ENCODE assay signal across 8 cellular contexts in genomic region chr10:32378371-32379301, GRCh38. TPM values are rescaled to one million over a fixed set of nuclear protein-coding genes. Genes with fewer than 3 reads are reported as not detected.
DNase-seq lines count a peak whose midpoint lies in the region; ATAC-seq, FAIRE-seq and TF ChIP-seq lines count a peak whose summit lies in the region.

No MANE protein-coding gene starts in this region.

- H3K9me3 ChIP-seq in astrocyte (ENCODE audit: insufficient read depth, low read depth, low read length) (no peaks in the 10 kb centered on the region), vagina (no peaks in the 10 kb centered on the region)

- H2AFZ ChIP-seq in astrocyte (ENCODE audit: low read depth, low read length): peak overlapping the region; percentile 65

- H3K36me3 ChIP-seq in astrocyte (ENCODE audit: insufficient read depth, low read length) (no peaks in the 10 kb centered on the region), vagina (no peaks in the 10 kb centered on the region)

- H3K9ac ChIP-seq in astrocyte (ENCODE audit: low read length): peak overlapping the region; percentile 97

- peaks cover 6% of the 10 kb centered on the region for H4K20me1 ChIP-seq in astrocyte (ENCODE audit: insufficient read depth, low read length)

- no peak for TF ChIP-seq CTCF in astrocyte (IDR thresholded peaks at IDR 0.05; ENCODE audit: insufficient read depth, low read depth, low read length)
- no peak for TF ChIP-seq CTCF in vagina (IDR thresholded peaks at IDR 0.05)

- H3K27ac ChIP-seq in astrocyte (ENCODE audit: low read depth, low read length) (peak overlapping the region; percentile 88), vagina (peak overlapping the region; percentile 84)

- peaks cover 3% of the 10 kb centered on the region for H3K36me3 Mint-ChIP-seq in astrocyte (ENCODE audit: low read depth, unreplicated experiment)

- H3K79me2 ChIP-seq in astrocyte (ENCODE audit: insufficient read depth, low read length): peaks cover 50% of the 10 kb centered on the region

- H3K4me3 Mint-ChIP-seq in astrocyte (ENCODE audit: unreplicated experiment): no peak overlapping the region

- H3K4me3 ChIP-seq in astrocyte (ENCODE audit: insufficient read depth, low read depth, low read length) (peak overlapping the region; percentile 98), vagina (peak overlapping the region; percentile 60 to 72)

- H3K27me3 Mint-ChIP-seq in astrocyte (ENCODE audit: low read depth, unreplicated experiment): no peaks in the 10 kb centered on the region

- H3K4me2 ChIP-seq in astrocyte (ENCODE audit: low read length): peak overlapping the region; percentile 98

- no peaks in the 10 kb centered on the region for H3K9me3 Mint-ChIP-seq in astrocyte (ENCODE audit: unreplicated experiment)

- TF ChIP-seq POLR2A in vagina (IDR thresholded peaks at IDR 0.05): no peak

- H3K27me3 ChIP-seq in astrocyte (ENCODE audit: insufficient read depth, low read length) (no peaks in the 10 kb centered on the region), vagina (no peaks in the 10 kb centered on the region)

- no peak overlapping the region for H3K27ac Mint-ChIP-seq in astrocyte (ENCODE audit: unreplicated experiment)

- intact Hi-C loops in vagina (cut with DNase I): loop anchor here (10.0 kb wide), 1 partner anchor 324 kb away; the partner anchor contains the start of gene KIF5B

- ATAC-seq in GM18499 (IDR thresholded peaks at IDR 0.05; ENCODE audit: insufficient read depth, unreplicated experiment) (peak; percentile 78), HG02938 (IDR thresholded peaks at IDR 0.05; ENCODE audit: unreplicated experiment) (peak; percentile 88)

- H3K4me1 ChIP-seq in astrocyte (ENCODE audit: insufficient read depth, low read length): peaks cover 11% of the 10 kb centered on the region
- peaks cover 16% of the 10 kb centered on the region for H3K4me1 ChIP-seq in vagina

- FAIRE-seq in astrocyte (lab: Jason Lieb, UNC): peak; percentile 92

- H3K4me1 Mint-ChIP-seq in astrocyte (ENCODE audit: low read depth, unreplicated experiment): no peaks in the 10 kb centered on the region

- DNase-seq in NCI-H187 (lab: John Stamatoyannopoulos, UW) (peak; percentile 47 to 82), T-helper 2 cell (peak; percentile 78 to 98 (median 86)), astrocyte (ENCODE audit: low read depth) (peak; percentile 77), hepatic stellate cell (ENCODE audit: low spot score) (peak; percentile 78), putamen (ENCODE audit: low spot score) (peak; percentile 97), vagina (ENCODE audit: extremely low spot score in 2 of 2) (peak in 1 of 2 donors; percentile 95)

RNA-seq across cellular contexts. Expression of gene EPC1, which starts 31.7 kb away (rescaled TPM):
- 25.7 and 26.3 TPM in 2 replicates for total RNA-seq in astrocyte
- 54.5 TPM for total RNA-seq in vagina
